Comparison of ENCODE assay signal across 22 cellular contexts in genomic region chr3:195705081-195705991, GRCh38. TPM values are rescaled to one million over a fixed set of nuclear protein-coding genes. Genes with fewer than 3 reads are reported as not detected.
DNase-seq lines count a peak whose midpoint lies in the region; ATAC-seq, FAIRE-seq and TF ChIP-seq lines count a peak whose summit lies in the region.
"Had no signal": no experiment of that assay in that cellular context is flagged by ENCODE, and none has a peak within 500 bp of the region (broad histone marks: within the 10 kb centered on the region; RNA-seq: fewer than 3 reads in every experiment).

No MANE protein-coding gene starts in this region.

- H3K4me1 Mint-ChIP-seq in CD14-positive monocyte: peaks cover 3% of the 10 kb centered on the region
- H3K4me1 Mint-ChIP-seq in activated CD4-positive, alpha-beta T cell treated with anti-CD3 and anti-CD28 coated beads for 36 hours: no peaks in the 10 kb centered on the region

- no peak overlapping the region for H4K5ac ChIP-seq in H1 (ENCODE audit: insufficient read length, low read depth, low read length)

- H2BK5ac ChIP-seq in H1 (ENCODE audit: low read depth, low read length): no peak overlapping the region; the same call in 1 of the 2 replicates

- H3K9ac ChIP-seq in H1 (replicated peaks in 1 of 4; ENCODE audit: extremely low read depth in 1 of 4, low read depth in 3 of 4, low read length in 3 of 4): no peak overlapping the region

- H3K27me3 Mint-ChIP-seq in CD14-positive monocyte (ENCODE audit: low read depth in 3 of 3): peaks cover 0 to 7% (median 2%) of the 10 kb centered on the region in 3 donors
- H3K27me3 Mint-ChIP-seq in activated CD4-positive, alpha-beta T cell treated with anti-CD3 and anti-CD28 coated beads for 36 hours: no peaks in the 10 kb centered on the region

- no peak overlapping the region for H3K27ac Mint-ChIP-seq in CD14-positive monocyte
- H3K27ac Mint-ChIP-seq in activated CD4-positive, alpha-beta T cell treated with anti-CD3 and anti-CD28 coated beads for 36 hours: no peak overlapping the region
- H3K27ac Mint-ChIP-seq: activated T-helper 1 cell treated with anti-CD3 and anti-CD28 coated beads, Interleukin-12 subunit alpha, Interleukin-12 subunit beta, Interleukin-2, Interleukin-4 antibody, amounts not matched to agents 30 ng/mL and 10 ng/mL and 1 ng/mL, durations not matched to agents 14 hours and 24 hours and 36 hours had no signal

- H3K9me3 ChIP-seq in H1 (ENCODE audit: insufficient read depth in 2 of 2, low read depth in 1 of 2, low read length in 1 of 2): no peaks in the 10 kb centered on the region
- H3K9me3 ChIP-seq in osteoblast (ENCODE audit: low read depth, low read length): no peaks in the 10 kb centered on the region
- H3K9me3 ChIP-seq: breast epithelium, left ventricle myocardium inferior, neutrophil, thoracic aorta had no signal

- no peak overlapping the region for H3K4me2 ChIP-seq in H1 (ENCODE audit: insufficient read depth in 1 of 2, low read depth in 2 of 2, low read length in 2 of 2)
- H3K4me2 ChIP-seq in osteoblast (ENCODE audit: insufficient read depth, low read length): no peak overlapping the region

- H3K36me3 ChIP-seq in H1 (ENCODE audit: control insufficient read depth in 2 of 4, insufficient read depth in 4 of 4, low read length in 3 of 4): no peaks in the 10 kb centered on the region; a peak in 1 of 8 replicates
- no peaks in the 10 kb centered on the region for H3K36me3 ChIP-seq in osteoblast (ENCODE audit: insufficient read depth, low read length)
- H3K36me3 ChIP-seq: breast epithelium, neutrophil had no signal

- H3K23me2 ChIP-seq in H1 (ENCODE audit: low read depth, low read length): no peaks in the 10 kb centered on the region

- H3K27ac ChIP-seq in H1 (ENCODE audit: low read depth, low read length) (no peak overlapping the region), osteoblast (ENCODE audit: low read depth, low read length) (no peak overlapping the region)
- H3K27ac ChIP-seq: breast epithelium, left ventricle myocardium inferior, neutrophil, thoracic aorta had no signal

- TF ChIP-seq CTCF in CD14-positive monocyte (IDR thresholded peaks at IDR 0.05): no peak
- no peak for TF ChIP-seq CTCF in H1 (IDR thresholded peaks at IDR 0.05; ENCODE audit: control extremely low read depth in 1 of 3, insufficient read depth in 1 of 3, low read depth in 1 of 3, low read length in 3 of 3)
- TF ChIP-seq CTCF in osteoblast (IDR thresholded peaks at IDR 0.05; ENCODE audit: extremely low read depth, low read depth, low read length): no peak

- CTCF ChIA-PET in H1 (lab: Charles Lee; ENCODE audit: partially characterized antibody): interaction anchor here (0.6 to 1.4 kb wide), 2 partner anchors 9 to 813 kb away, joined by 3 to 4 read pairs; no protein-coding TSS in a partner anchor
- CTCF ChIA-PET in activated CD4-positive, alpha-beta T cell treated with anti-CD3 and anti-CD28 coated beads for 36 hours (lab: Charles Lee): interaction anchor here (1.0 to 2.0 kb wide), 2 partner anchors 11 to 33 kb away, joined by 4 to 8 read pairs; no protein-coding TSS in a partner anchor

- H2BK15ac ChIP-seq in H1 (ENCODE audit: low read length): peak overlapping the region; percentile 49

- H3K18ac ChIP-seq in H1 (ENCODE audit: extremely low read depth, low read length): peak overlapping the region; percentile 38

- H3K9me3 Mint-ChIP-seq in CD14-positive monocyte: peaks cover 0 to 2% (median 0%) of the 10 kb centered on the region in 7 donors
- H3K9me3 Mint-ChIP-seq in activated CD4-positive, alpha-beta T cell treated with anti-CD3 and anti-CD28 coated beads for 36 hours (ENCODE audit: low read depth): no peaks in the 10 kb centered on the region
- H3K9me3 Mint-ChIP-seq: activated T-helper 1 cell treated with anti-CD3 and anti-CD28 coated beads, Interleukin-12 subunit alpha, Interleukin-12 subunit beta, Interleukin-2, Interleukin-4 antibody, amounts not matched to agents 30 ng/mL and 10 ng/mL and 1 ng/mL, durations not matched to agents 14 hours and 24 hours and 36 hours had no signal

- H2AK5ac ChIP-seq in H1 (ENCODE audit: low read depth, low read length): 0 out of 2 replicates have a peak overlapping the region, but pooled peaks have one; percentile 21

- FAIRE-seq in GM18507 (lab: Jason Lieb, UNC) (peak; percentile 29), H1 (lab: Jason Lieb, UNC) (no peak)
- FAIRE-seq: endometrium, HTR-8/SVneo, RCC 7860 had no signal

- WGBS in H1 (ENCODE audit: extremely low coverage in 1 of 2, insufficient coverage in 1 of 2, insufficient read length in 1 of 2, insufficient replicate concordance in 2 of 2, low coverage in 1 of 2, low lambda C conversion rate in 2 of 2, missing lambda C conversion rate in 1 of 2), 2 experiments: 84% methylated on average over 9 of the region's 9 CpGs; no CpG with 5 or more reads in 1 of the 2 experiments

- H3K79me1 ChIP-seq in H1 (ENCODE audit: low read depth, low read length): no peaks in the 10 kb centered on the region

- no peak for TF ChIP-seq EP300 in H1 (IDR thresholded peaks at IDR 0.05; ENCODE audit: borderline replicate concordance in 1 of 2, low read depth in 2 of 2, low read length in 2 of 2)

- peak overlapping the region; percentile 54; the same call in 1 of the 2 replicates for H2BK20ac ChIP-seq in H1 (ENCODE audit: low read length)

- no peak overlapping the region for H3K14ac ChIP-seq in H1 (ENCODE audit: insufficient read length)

- no peak overlapping the region for H3K56ac ChIP-seq in H1 (replicated peaks; ENCODE audit: insufficient read length, low read depth, low read length)

- no peak for TF ChIP-seq POLR2A in H1 (IDR thresholded peaks at IDR 0.05; ENCODE audit: control extremely low read depth in 1 of 2, low read depth in 2 of 2, low read length in 2 of 2)

- H2AFZ ChIP-seq in H1 (ENCODE audit: low read length) (no peak overlapping the region), osteoblast (ENCODE audit: low read length) (no peak overlapping the region)

- POLR2A ChIA-PET in H1 (lab: Charles Lee; ENCODE audit: partially characterized antibody): interaction anchor here (0.6 to 2.2 kb wide), 3 partner anchors 14 to 206 kb away, joined by 3 to 5 read pairs (median 3); no protein-coding TSS in a partner anchor
- POLR2A ChIA-PET in activated CD4-positive, alpha-beta T cell treated with anti-CD3 and anti-CD28 coated beads for 36 hours (lab: Charles Lee): interaction anchor here (0.6 kb wide), 1 partner anchor 13 kb away, joined by 3 read pairs; no protein-coding TSS in a partner anchor

- no peak overlapping the region for H2BK120ac ChIP-seq in H1 (replicated peaks; ENCODE audit: low read depth, low read length)

- no peak overlapping the region for H3K4ac ChIP-seq in H1 (replicated peaks; ENCODE audit: insufficient read length, low read depth, low read length)

- H4K20me1 ChIP-seq in H1 (replicated peaks in 1 of 2; ENCODE audit: control insufficient read depth in 1 of 2, insufficient read depth in 2 of 2, low read length in 2 of 2) (no peaks in the 10 kb centered on the region), osteoblast (ENCODE audit: insufficient read depth, low read length) (no peaks in the 10 kb centered on the region)

- no peak for ATAC-seq in activated CD4-positive, alpha-beta T cell treated with anti-CD3 and anti-CD28 coated beads for 36 hours

- H4K8ac ChIP-seq in H1 (ENCODE audit: extremely low read depth, insufficient read depth, low read length): peak overlapping the region; percentile 47; the same call in 1 of the 2 replicates

- peak; percentile 39 for DNase-seq in CD14-positive monocyte (ENCODE audit: low spot score)
- DNase-seq in GM18507 (ENCODE audit: extremely low spot score, insufficient read length, low read depth): no peak
- DNase-seq in H1 (ENCODE audit: low read depth in 1 of 2, low spot score in 2 of 2): no peak
- DNase-seq in osteoblast (ENCODE audit: insufficient read length, low spot score, missing footprints): peak; percentile 44
- DNase-seq in anterior cingulate cortex (lab: John Stamatoyannopoulos, UW): no peak
- DNase-seq in activated CD4-positive, alpha-beta T cell treated with anti-CD3 and anti-CD28 coated beads for 36 hours: no peak
- no peak for DNase-seq in CD1c-positive myeloid dendritic cell (ENCODE audit: extremely low spot score)
- DNase-seq: cortex of kidney; Kasumi-1; left ventricle myocardium inferior; NCI-H1092; NCI-H2081; NCI-H446 treated with DMSO at 0.1 percent for 48 hours; NK-92 treated with Interleukin-12 subunit alpha and Interleukin-12 subunit beta, amount 100 ng/mL, for 24 hours; T-helper 2 cell had no signal

- intact Hi-C loops in CD14-positive monocyte (cut with micrococcal nuclease): no loop called here
- intact Hi-C loops in activated CD4-positive, alpha-beta T cell treated with anti-CD3 and anti-CD28 coated beads for 36 hours (cut with DNase I, micrococcal nuclease): no loop called here

- no peak for TF ChIP-seq RAD21 in H1 (IDR thresholded peaks at IDR 0.05 in 1 of 2, conservative IDR thresholded peaks at IDR 0.05 in 1 of 2; ENCODE audit: low read depth in 2 of 2, low read length in 2 of 2)

- 0 out of 2 replicates have a peak overlapping the region, but pooled peaks have one; percentile 64 for H2BK12ac ChIP-seq in H1 (ENCODE audit: low read depth, low read length)

- peaks cover 4 to 11% of the 10 kb centered on the region in 2 donors for H3K36me3 Mint-ChIP-seq in CD14-positive monocyte
- H3K36me3 Mint-ChIP-seq in activated CD4-positive, alpha-beta T cell treated with anti-CD3 and anti-CD28 coated beads for 36 hours (ENCODE audit: low read depth): peaks cover 7% of the 10 kb centered on the region

- no peaks in the 10 kb centered on the region for H3K79me2 ChIP-seq in H1 (ENCODE audit: control insufficient read depth in 1 of 2, insufficient read depth in 2 of 2, low read length in 2 of 2)
- no peaks in the 10 kb centered on the region for H3K79me2 ChIP-seq in osteoblast (ENCODE audit: insufficient read depth, low read length)

- H3K4me1 ChIP-seq in H1 (replicated peaks in 1 of 4; ENCODE audit: control insufficient read depth in 3 of 4, insufficient read depth in 4 of 4, low read length in 3 of 4) (peaks cover 0 to 10% (median 5%) of the 10 kb centered on the region in 4 experiments; a peak in 6 of 7 replicates), osteoblast (ENCODE audit: insufficient read depth, low read length) (peaks cover 9% of the 10 kb centered on the region)
- H3K4me1 ChIP-seq: breast epithelium, left ventricle myocardium inferior had no signal

- H3K4me3 Mint-ChIP-seq in CD14-positive monocyte: no peak overlapping the region
- no peak overlapping the region for H3K4me3 Mint-ChIP-seq in activated CD4-positive, alpha-beta T cell treated with anti-CD3 and anti-CD28 coated beads for 36 hours
- H3K4me3 Mint-ChIP-seq: activated T-helper 1 cell treated with anti-CD3 and anti-CD28 coated beads, Interleukin-12 subunit alpha, Interleukin-12 subunit beta, Interleukin-2, Interleukin-4 antibody, amounts not matched to agents 30 ng/mL and 10 ng/mL and 1 ng/mL, durations not matched to agents 14 hours and 24 hours and 36 hours had no signal

- H3K27me3 ChIP-seq in H1 (replicated peaks in 1 of 4; ENCODE audit: control insufficient read depth in 3 of 4, extremely low read depth in 1 of 4, insufficient read depth in 3 of 4, low read length in 3 of 4) (no peaks in the 10 kb centered on the region), osteoblast (ENCODE audit: insufficient read depth, low read length) (no peaks in the 10 kb centered on the region)
- H3K27me3 ChIP-seq: breast epithelium, neutrophil had no signal

- H3K23ac ChIP-seq in H1 (ENCODE audit: insufficient read length): no peak overlapping the region

- no peak overlapping the region for H3K4me3 ChIP-seq in H1 (ENCODE audit: extremely low read depth in 1 of 4, insufficient read depth in 2 of 4, low read depth in 3 of 4, low read length in 4 of 4)
- no peak overlapping the region for H3K4me3 ChIP-seq in osteoblast (ENCODE audit: insufficient read depth, low read length)
- H3K4me3 ChIP-seq: breast epithelium, left ventricle myocardium inferior, thoracic aorta had no signal

- H4K91ac ChIP-seq in H1 (replicated peaks; ENCODE audit: insufficient read length, low read length): no peak overlapping the region

RNA-seq across cellular contexts. Expression of gene MUC20, which starts 15.4 kb away (rescaled TPM):
- polyA plus RNA-seq in CD14-positive monocyte: not detected
- 0.24 TPM in 1 of 2 replicates, not detected in the other for total RNA-seq in H1 (2021; fragmentation: NEBNext Ultra II Directional; extraction: Animal tissue kit (Norgen Biotek cat#: 25700))
- polyA plus RNA-seq in H1 (2011; rRNA removed): 0.19 and 0.26 TPM in 2 replicates
- polyA plus RNA-seq in H1 (2011; cell fraction: cytosol; rRNA removed): 0.26 TPM
- 0.27 TPM for polyA plus RNA-seq in H1 (2011; cell fraction: nucleus; rRNA removed)
- polyA plus RNA-seq in H1 (2012, experiment 1 of 2): 0.13 to 0.19 TPM (median 0.15 TPM) in 3 of 4 replicates, not detected in the other
- polyA plus RNA-seq in H1 (2012, experiment 2 of 2): not detected
- 0.16 TPM for polyA plus RNA-seq in H1 (2013, experiment 1 of 2)
- polyA plus RNA-seq in H1 (2013, experiment 2 of 2): 0.33 TPM
- polyA minus RNA-seq in H1 (2011; rRNA and poly(A)+ RNA removed): 0.16 TPM in 1 of 2 replicates, not detected in the other
- not detected for polyA minus RNA-seq in H1 (2011; cell fraction: cytosol; rRNA and poly(A)+ RNA removed)
- not detected for polyA minus RNA-seq in H1 (2011; cell fraction: nucleus; rRNA and poly(A)+ RNA removed)
- 0.36 and 1.2 TPM in 2 replicates for total RNA-seq in osteoblast
- under 1 TPM; 0.30 to 0.54 TPM for total RNA-seq in activated CD4-positive, alpha-beta T cell treated with anti-CD3 and anti-CD28 coated beads for 36 hours

Comparison
In these comparisons a context has a peak if more than half of its experiments do, and no peak if none do; other contexts are left out.
1. DNase-seq: peak in CD14-positive monocyte (single experiment) and osteoblast (single experiment); none in GM18507 (single experiment), H1 (0 of 2), anterior cingulate cortex (0 of 58), activated CD4-positive, alpha-beta T cell treated with anti-CD3 and anti-CD28 coated beads for 36 hours (single experiment) and CD1c-positive myeloid dendritic cell (single experiment).